11 cellular contexts compared by ENCODE assay signal in the genomic region with DNA sequence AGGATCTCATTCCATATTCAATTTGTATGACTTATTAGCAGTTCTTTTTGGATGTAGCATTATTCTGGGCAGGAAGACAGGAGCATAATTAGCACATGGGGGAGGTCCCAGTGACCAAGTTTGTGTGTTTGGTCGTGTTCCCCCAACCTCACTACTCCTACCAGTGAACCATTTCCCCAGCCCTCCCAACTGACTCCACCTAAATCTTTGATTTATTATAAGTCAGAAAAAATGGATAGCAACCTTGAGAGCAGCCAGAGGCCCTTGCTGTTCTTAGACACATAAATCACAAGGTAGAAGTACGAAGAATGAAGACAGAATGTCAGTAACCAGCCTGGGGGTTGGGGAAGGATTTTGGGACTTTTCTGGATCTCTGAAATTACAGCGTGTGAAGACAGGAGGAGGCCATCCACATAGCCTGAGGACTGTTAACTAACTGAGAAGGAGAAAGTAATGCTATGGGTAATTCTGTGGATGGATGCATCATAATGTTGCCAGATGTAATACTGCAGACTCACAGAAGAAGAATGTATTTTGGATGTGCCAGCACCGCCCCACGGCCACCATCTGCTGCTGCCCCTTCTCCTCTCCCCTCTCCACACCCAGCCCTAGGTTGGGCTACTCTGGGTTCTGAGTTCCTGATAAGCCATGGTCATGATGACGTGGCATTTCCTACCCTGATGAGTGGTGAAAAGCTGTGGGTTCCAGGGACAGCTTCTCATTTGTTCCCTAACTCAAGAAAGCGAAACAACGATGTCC.
DNase-seq lines count a peak whose midpoint lies in the region; ATAC-seq, FAIRE-seq and TF ChIP-seq lines count a peak whose summit lies in the region.
"Had no signal": no experiment of that assay in that cellular context is flagged by ENCODE, and none has a peak within 500 bp of the region (broad histone marks: within the 10 kb centered on the region; RNA-seq: fewer than 3 reads in every experiment).

No MANE protein-coding gene starts in this region.

- no peak for FAIRE-seq in D721Med (lab: Jason Lieb, UNC)
- FAIRE-seq: endometrium had no signal

- H3K27me3 ChIP-seq in BLaER1 treated with 17β-estradiol and CSF1 and Interleukin-3, amounts not matched to agents 10 nM and 100 nM: no peaks in the 10 kb centered on the region
- H3K27me3 ChIP-seq in BE2C: no peaks in the 10 kb centered on the region

- TF ChIP-seq CTCF in coronary artery (IDR thresholded peaks at IDR 0.05): no peak
- no peak for TF ChIP-seq CTCF in mucosa of descending colon (IDR thresholded peaks at IDR 0.05)
- TF ChIP-seq CTCF in BE2C (IDR thresholded peaks at IDR 0.05; ENCODE audit: low read depth, low read length): no peak
- TF ChIP-seq CTCF in D721Med (IDR thresholded peaks at IDR 0.05; ENCODE audit: insufficient read depth, missing control alignments): no peak

- no peaks in the 10 kb centered on the region for H3K9me3 ChIP-seq in BLaER1 treated with 17β-estradiol and CSF1 and Interleukin-3, amounts not matched to agents 10 nM and 100 nM (replicated peaks in 1 of 11)
- H3K9me3 ChIP-seq in mucosa of descending colon (no peaks in the 10 kb centered on the region), BE2C (no peaks in the 10 kb centered on the region)

- ATAC-seq in mucosa of descending colon (peak; percentile 55), GM19395 (IDR thresholded peaks at IDR 0.05; ENCODE audit: unreplicated experiment) (no peak)
- ATAC-seq: activated T-cell treated with anti-CD3 and anti-CD28 coated beads, Interleukin-2, amount 50 U/mL, for 4 hours had no signal

- H3K9ac ChIP-seq in BLaER1 treated with 17β-estradiol and CSF1 and Interleukin-3, amounts not matched to agents 10 nM and 100 nM: no peak overlapping the region

- H3K4me3 ChIP-seq in BLaER1 treated with 17β-estradiol and CSF1 and Interleukin-3, amounts not matched to agents 10 nM and 100 nM: no peak overlapping the region
- peak overlapping the region; percentile 27 for H3K4me3 ChIP-seq in coronary artery
- H3K4me3 ChIP-seq in mucosa of descending colon: no peak overlapping the region
- no peak overlapping the region for H3K4me3 ChIP-seq in BE2C (ENCODE audit: low read depth, low read length)

- H3K4me2 ChIP-seq in BLaER1 treated with 17β-estradiol and CSF1 and Interleukin-3, amounts not matched to agents 10 nM and 100 nM: peak overlapping the region in 6 of 11 experiments; percentile 7 to 89 (median 76); a peak in 11 of 22 replicates

- no peaks in the 10 kb centered on the region for H3K36me3 ChIP-seq in BLaER1 treated with 17β-estradiol and CSF1 and Interleukin-3, amounts not matched to agents 10 nM and 100 nM
- no peaks in the 10 kb centered on the region for H3K36me3 ChIP-seq in mucosa of descending colon (ENCODE audit: low read depth)
- H3K36me3 ChIP-seq in BE2C: no peaks in the 10 kb centered on the region

- peak; percentile 79 for DNase-seq in NCI-H460 (ENCODE audit: extremely low read depth, low read depth)
- DNase-seq in coronary artery (ENCODE audit: low spot score): no peak
- no peak for DNase-seq in mucosa of descending colon
- DNase-seq in COR-L47 (lab: John Stamatoyannopoulos, UW): no peak
- no peak for DNase-seq in BE2C
- no peak for DNase-seq in D721Med (ENCODE audit: insufficient read length, low spot score)
- DNase-seq: activated T-cell treated with anti-CD3 and anti-CD28 coated beads, Interleukin-2, amount 50 U/mL, for 4 hours; NCI-H1048 had no signal

- H3K27ac ChIP-seq in BLaER1 treated with 17β-estradiol and CSF1 and Interleukin-3, amounts not matched to agents 10 nM and 100 nM: peak overlapping the region in 5 of 11 experiments; percentile 25 to 87 (median 79); a peak in 6 of 22 replicates
- peak overlapping the region; percentile 27 to 43 for H3K27ac ChIP-seq in coronary artery

- peaks cover 0 to 49% (median 29%) of the 10 kb centered on the region in 10 experiments; a peak in 17 of 20 replicates for H3K4me1 ChIP-seq in BLaER1 treated with 17β-estradiol and CSF1 and Interleukin-3, amounts not matched to agents 10 nM and 100 nM
- H3K4me1 ChIP-seq in mucosa of descending colon (ENCODE audit: low read depth) (no peaks in the 10 kb centered on the region), BE2C (peaks cover 46% of the 10 kb centered on the region)

- H4K20me1 ChIP-seq in BLaER1 treated with 17β-estradiol and CSF1 and Interleukin-3, amounts not matched to agents 10 nM and 100 nM: no peaks in the 10 kb centered on the region

- intact Hi-C loops in mucosa of descending colon (cut with DNase I, micrococcal nuclease): no loop called here
